18 cellular contexts compared by ENCODE assay signal in the genomic region with DNA sequence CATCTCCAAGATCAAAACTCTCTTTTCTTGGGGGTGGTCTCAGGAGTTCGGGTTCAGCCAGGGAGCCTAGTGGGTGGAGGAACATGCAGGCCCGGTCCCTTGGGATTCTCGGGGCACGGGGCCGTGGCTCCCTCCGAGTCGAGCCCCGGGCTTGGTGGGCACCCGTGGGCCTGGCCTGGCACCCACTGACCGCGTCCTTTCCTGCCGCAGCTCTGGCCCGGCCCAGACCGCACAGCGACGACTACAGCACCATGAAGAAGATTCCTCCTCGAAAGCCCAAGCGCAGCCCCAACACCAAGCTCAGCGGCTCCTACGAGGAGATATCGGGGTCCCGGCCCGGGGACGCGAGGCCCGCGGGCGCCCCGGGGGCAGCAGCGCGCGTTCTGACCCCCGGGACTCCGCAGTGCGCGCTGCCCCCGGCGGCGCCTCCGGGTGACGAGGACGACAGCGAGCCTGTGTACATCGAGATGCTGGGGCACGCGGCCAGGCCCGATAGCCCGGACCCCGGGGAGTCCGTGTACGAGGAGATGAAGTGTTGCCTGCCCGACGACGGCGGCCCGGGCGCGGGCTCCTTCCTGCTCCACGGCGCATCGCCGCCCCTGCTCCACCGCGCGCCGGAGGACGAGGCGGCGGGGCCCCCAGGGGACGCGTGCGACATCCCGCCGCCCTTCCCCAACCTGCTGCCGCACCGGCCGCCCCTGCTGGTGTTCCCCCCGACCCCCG.
A peak's percentile ranks its signal among the peaks of the same experiment; 100 is the strongest.
DNase-seq lines count a peak whose midpoint lies in the region; ATAC-seq and TF ChIP-seq lines count a peak whose summit lies in the region.
"Had no signal": no experiment of that assay in that cellular context is flagged by ENCODE, and none has a peak within 500 bp of the region (broad histone marks: within the 10 kb centered on the region; RNA-seq: fewer than 3 reads in every experiment).

No MANE protein-coding gene starts in this region.

- H3K27me3 ChIP-seq in BE2C, result no peaks in the 10 kb centered on the region
- H3K27me3 ChIP-seq: cardiac muscle cell, SJSA1 had no signal

- peaks cover 4% of the 10 kb centered on the region for H3K9me3 Mint-ChIP-seq in stimulated activated memory B cell treated with anti-CD40 and anti-IgM and Interleukin-4, amounts not matched to agents 10 μg/mL and 1 μg/mL and 100 μg/mL, for 72 hours
- H3K9me3 Mint-ChIP-seq: activated naive CD8-positive, alpha-beta T cell treated with anti-CD3 and anti-CD28 coated beads, Interleukin-2, amount 10 ng/mL, durations not matched to agents 7 days and 5 days had no signal

- TF ChIP-seq CTCF in choroid plexus epithelial cell (conservative IDR thresholded peaks at IDR 0.05; ENCODE audit: low read depth, low read length) (no peak), BE2C (IDR thresholded peaks at IDR 0.05; ENCODE audit: low read depth, low read length) (no peak), mucosa of descending colon (IDR thresholded peaks at IDR 0.05) (no peak)

- H3K9me3 ChIP-seq in BE2C (no peaks in the 10 kb centered on the region), mucosa of descending colon (no peaks in the 10 kb centered on the region)
- H3K9me3 ChIP-seq: left lung had no signal

- no peaks in the 10 kb centered on the region for H3K36me3 Mint-ChIP-seq in stimulated activated memory B cell treated with anti-CD40 and anti-IgM and Interleukin-4, amounts not matched to agents 10 μg/mL and 1 μg/mL and 100 μg/mL, for 72 hours
- H3K36me3 Mint-ChIP-seq: activated naive CD8-positive, alpha-beta T cell treated with anti-CD3 and anti-CD28 coated beads, Interleukin-2, amount 10 ng/mL, durations not matched to agents 7 days and 5 days had no signal

- H3K36me3 ChIP-seq in BE2C (no peaks in the 10 kb centered on the region), mucosa of descending colon (ENCODE audit: low read depth) (no peaks in the 10 kb centered on the region)
- H3K36me3 ChIP-seq: cardiac muscle cell, left lung, SJSA1 had no signal

- DNase-seq in COLO668 (lab: John Stamatoyannopoulos, UW; ENCODE audit: unreplicated experiment), result peak; percentile 34
- no peak for DNase-seq in choroid plexus epithelial cell (ENCODE audit: low read depth)
- peak; percentile 49 for DNase-seq in left kidney (ENCODE audit: low read depth, low spot score)
- no peak for DNase-seq in BE2C
- no peak for DNase-seq in NOMO-1 treated with DMSO at 0.1 percent for 48 hours (lab: John Stamatoyannopoulos, UW; ENCODE audit: unreplicated experiment)
- DNase-seq in SHP77 (lab: John Stamatoyannopoulos, UW), result no peak
- no peak for DNase-seq in mucosa of descending colon
- DNase-seq: activated naive CD8-positive, alpha-beta T cell treated with anti-CD3 and anti-CD28 coated beads, Interleukin-2, amount 10 ng/mL, durations not matched to agents 7 days and 5 days; NCI-H146; NCI-H82; occipital lobe; PC-9; stimulated activated CD4-positive, alpha-beta T cell treated with anti-CD3 and anti-CD28 coated beads, Interleukin-2, amount 100 ng/mL, for 48 hours had no signal

- intact Hi-C loops in mucosa of descending colon (cut with DNase I, micrococcal nuclease), result no loop called here

- no peak overlapping the region for H3K27ac Mint-ChIP-seq in stimulated activated memory B cell treated with anti-CD40 and anti-IgM and Interleukin-4, amounts not matched to agents 10 μg/mL and 1 μg/mL and 100 μg/mL, for 72 hours
- H3K27ac Mint-ChIP-seq: activated naive CD8-positive, alpha-beta T cell treated with anti-CD3 and anti-CD28 coated beads, Interleukin-2, amount 10 ng/mL, durations not matched to agents 7 days and 5 days had no signal

- ATAC-seq in stimulated activated memory B cell treated with anti-CD40 and anti-IgM and Interleukin-4, amounts not matched to agents 10 μg/mL and 1 μg/mL and 100 μg/mL, for 72 hours, result peak; percentile 32
- no peak for ATAC-seq in mucosa of descending colon
- ATAC-seq: esophagus mucosa, left lung had no signal

- H3K4me1 Mint-ChIP-seq in stimulated activated memory B cell treated with anti-CD40 and anti-IgM and Interleukin-4, amounts not matched to agents 10 μg/mL and 1 μg/mL and 100 μg/mL, for 72 hours, result no peaks in the 10 kb centered on the region
- H3K4me1 Mint-ChIP-seq: activated naive CD8-positive, alpha-beta T cell treated with anti-CD3 and anti-CD28 coated beads, Interleukin-2, amount 10 ng/mL, durations not matched to agents 7 days and 5 days had no signal

- no peak overlapping the region for H3K4me3 Mint-ChIP-seq in stimulated activated memory B cell treated with anti-CD40 and anti-IgM and Interleukin-4, amounts not matched to agents 10 μg/mL and 1 μg/mL and 100 μg/mL, for 72 hours
- H3K4me3 Mint-ChIP-seq: activated naive CD8-positive, alpha-beta T cell treated with anti-CD3 and anti-CD28 coated beads, Interleukin-2, amount 10 ng/mL, durations not matched to agents 7 days and 5 days had no signal

- H3K4me3 ChIP-seq in choroid plexus epithelial cell (ENCODE audit: low read depth, low read length) (peak overlapping the region; percentile 33), BE2C (ENCODE audit: low read depth, low read length) (no peak overlapping the region), mucosa of descending colon (no peak overlapping the region)
- H3K4me3 ChIP-seq: cardiac muscle cell, PC-9, SJSA1 had no signal

- H3K4me1 ChIP-seq in BE2C (no peaks in the 10 kb centered on the region), mucosa of descending colon (ENCODE audit: low read depth) (no peaks in the 10 kb centered on the region)

- peaks cover 33% of the 10 kb centered on the region for H3K27me3 Mint-ChIP-seq in stimulated activated memory B cell treated with anti-CD40 and anti-IgM and Interleukin-4, amounts not matched to agents 10 μg/mL and 1 μg/mL and 100 μg/mL, for 72 hours

Comparison
In these comparisons a context has a peak if more than half of its experiments do, and no peak if none do; other contexts are left out.
1. DNase-seq: peak in COLO668 (single experiment) and left kidney (single experiment); none in choroid plexus epithelial cell (single experiment), BE2C (single experiment), NOMO-1 treated with DMSO at 0.1 percent for 48 hours (single experiment), SHP77 (0 of 2) and mucosa of descending colon (0 of 3).